ENCODE assay signal across 13 cellular contexts in the genomic region with DNA sequence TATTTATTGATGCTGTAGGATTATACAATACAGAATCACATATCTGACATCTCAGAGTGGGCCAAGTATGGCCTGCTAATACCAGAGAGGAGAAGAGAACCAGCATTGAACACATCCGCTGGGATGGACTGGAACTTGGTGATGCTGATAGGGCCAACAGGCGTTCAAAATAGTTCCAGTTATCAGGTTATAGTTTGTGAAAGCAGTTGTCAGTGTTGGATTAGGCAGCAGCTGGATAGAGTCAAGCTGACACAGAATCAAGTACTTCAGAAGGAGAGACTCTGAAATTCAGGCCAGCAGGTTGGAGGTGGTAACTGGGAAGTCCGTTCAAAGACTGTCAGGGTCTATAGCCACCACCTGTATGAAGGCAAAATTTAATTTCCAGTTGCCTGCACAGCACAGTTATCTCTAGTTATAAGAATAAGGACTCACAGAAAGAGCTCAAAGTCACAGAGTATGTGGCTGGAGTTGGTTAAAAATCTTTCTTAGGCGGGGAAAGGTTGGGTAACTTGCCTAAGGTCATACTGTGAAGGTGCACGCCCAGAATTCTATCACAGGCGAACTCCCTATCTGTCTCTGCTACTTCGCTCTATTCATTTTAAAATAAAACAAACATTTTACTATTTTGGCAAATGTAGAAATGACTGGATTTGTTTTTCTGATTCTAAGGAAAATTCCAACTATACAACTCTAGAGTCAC.
"Had no signal": no experiment of that assay in that cellular context is flagged by ENCODE, and none has a peak within 500 bp of the region (broad histone marks: within the 10 kb centered on the region; RNA-seq: fewer than 3 reads in every experiment).

No MANE protein-coding gene starts in this region.

- H3K27ac ChIP-seq: dorsolateral prefrontal cortex, transverse colon, vagina had no signal

- H3K36me3 Mint-ChIP-seq: natural killer cell treated with Interleukin-12 subunit alpha and Interleukin-12 subunit beta and Interleukin-15 and Interleukin-18, amount 100 ng/mL, for 72 hours; stimulated activated effector memory CD8-positive, alpha-beta T cell treated with anti-CD3 and anti-CD28 coated beads, Interleukin-12 subunit alpha, Interleukin-12 subunit beta, amount 100 ng/mL, for 72 hours had no signal

- H3K9me3 ChIP-seq: transverse colon, vagina had no signal

- H3K27me3 ChIP-seq: dorsolateral prefrontal cortex, transverse colon, vagina had no signal

- H3K9me3 Mint-ChIP-seq: activated naive CD4-positive, alpha-beta T cell treated with anti-CD3 and anti-CD28 coated beads, Interleukin-2, amount 10 ng/mL, durations not matched to agents 7 days and 5 days; endodermal cell; natural killer cell treated with Interleukin-12 subunit alpha and Interleukin-12 subunit beta and Interleukin-15 and Interleukin-18, amount 100 ng/mL, for 72 hours; stimulated activated effector memory CD8-positive, alpha-beta T cell treated with anti-CD3 and anti-CD28 coated beads, Interleukin-12 subunit alpha, Interleukin-12 subunit beta, amount 100 ng/mL, for 72 hours had no signal

- DNase-seq: activated CD4-positive, alpha-beta T cell treated with anti-CD3 and anti-CD28 coated beads, Interleukin-2, amount 50 U/mL, for 1 hour; activated CD4-positive, CD25-positive, alpha-beta regulatory T cell; activated naive CD4-positive, alpha-beta T cell treated with anti-CD3 and anti-CD28 coated beads, Interleukin-2, amount 10 ng/mL, durations not matched to agents 7 days and 5 days; activated T-cell treated with anti-CD3 and anti-CD28 coated beads for 4 hours; dorsolateral prefrontal cortex; endodermal cell; hypothalamus; mesendoderm; substantia nigra; transverse colon had no signal

- H3K4me3 ChIP-seq: dorsolateral prefrontal cortex, transverse colon, vagina had no signal

- H3K27me3 Mint-ChIP-seq: activated naive CD4-positive, alpha-beta T cell treated with anti-CD3 and anti-CD28 coated beads, Interleukin-2, amount 10 ng/mL, durations not matched to agents 7 days and 5 days; natural killer cell treated with Interleukin-12 subunit alpha and Interleukin-12 subunit beta and Interleukin-15 and Interleukin-18, amount 100 ng/mL, for 72 hours had no signal

- ATAC-seq: natural killer cell treated with Interleukin-12 subunit alpha and Interleukin-12 subunit beta and Interleukin-15 and Interleukin-18, amount 100 ng/mL, for 72 hours; stimulated activated effector memory CD8-positive, alpha-beta T cell treated with anti-CD3 and anti-CD28 coated beads, Interleukin-12 subunit alpha, Interleukin-12 subunit beta, amount 100 ng/mL, for 72 hours had no signal

- H3K4me3 Mint-ChIP-seq: activated naive CD4-positive, alpha-beta T cell treated with anti-CD3 and anti-CD28 coated beads, Interleukin-2, amount 10 ng/mL, durations not matched to agents 7 days and 5 days; endodermal cell; natural killer cell treated with Interleukin-12 subunit alpha and Interleukin-12 subunit beta and Interleukin-15 and Interleukin-18, amount 100 ng/mL, for 72 hours; stimulated activated effector memory CD8-positive, alpha-beta T cell treated with anti-CD3 and anti-CD28 coated beads, Interleukin-12 subunit alpha, Interleukin-12 subunit beta, amount 100 ng/mL, for 72 hours had no signal

- H3K36me3 ChIP-seq: transverse colon, vagina had no signal

- H3K27ac Mint-ChIP-seq: activated naive CD4-positive, alpha-beta T cell treated with anti-CD3 and anti-CD28 coated beads, Interleukin-2, amount 10 ng/mL, durations not matched to agents 7 days and 5 days; endodermal cell; natural killer cell treated with Interleukin-12 subunit alpha and Interleukin-12 subunit beta and Interleukin-15 and Interleukin-18, amount 100 ng/mL, for 72 hours; stimulated activated effector memory CD8-positive, alpha-beta T cell treated with anti-CD3 and anti-CD28 coated beads, Interleukin-12 subunit alpha, Interleukin-12 subunit beta, amount 100 ng/mL, for 72 hours had no signal
